ENCODE assay signal across 13 cellular contexts in genomic region chr13:61247149-61247936, GRCh38.
DNase-seq lines count a peak whose midpoint lies in the region; ATAC-seq, FAIRE-seq and TF ChIP-seq lines count a peak whose summit lies in the region.
"Had no signal": no experiment of that assay in that cellular context is flagged by ENCODE, and none has a peak within 500 bp of the region (broad histone marks: within the 10 kb centered on the region; RNA-seq: fewer than 3 reads in every experiment).

No MANE protein-coding gene starts in this region.

- no peak overlapping the region for H3K27ac ChIP-seq in heart left ventricle
- H3K27ac ChIP-seq in thyroid gland = no peak overlapping the region
- H3K27ac ChIP-seq: body of pancreas had no signal

- no peak for TF ChIP-seq POLR2A in heart left ventricle (IDR thresholded peaks at IDR 0.05)
- TF ChIP-seq POLR2A in thyroid gland (IDR thresholded peaks at IDR 0.05) = no peak
- no peak for TF ChIP-seq POLR2A in GM12892 (IDR thresholded peaks at IDR 0.05; ENCODE audit: low read depth, low read length)

- no peak for FAIRE-seq in GM12892 (lab: Jason Lieb, UNC)
- FAIRE-seq: GM19239 had no signal

- TF ChIP-seq CTCF in heart left ventricle (IDR thresholded peaks at IDR 0.05) (no peak), thyroid gland (IDR thresholded peaks at IDR 0.05) (no peak)

- H3K36me3 ChIP-seq in heart left ventricle = no peaks in the 10 kb centered on the region
- no peaks in the 10 kb centered on the region for H3K36me3 ChIP-seq in thyroid gland

- no peaks in the 10 kb centered on the region for H3K4me1 ChIP-seq in heart left ventricle
- H3K4me1 ChIP-seq in thyroid gland = no peaks in the 10 kb centered on the region
- H3K4me1 ChIP-seq: body of pancreas had no signal

- ATAC-seq in Right ventricle myocardium inferior (no peak), heart left ventricle (no peak), HG02840 (IDR thresholded peaks at IDR 0.05; ENCODE audit: low FRiP score, unreplicated experiment) (peak; percentile 84), HG03571 (IDR thresholded peaks at IDR 0.05; ENCODE audit: unreplicated experiment) (peak; percentile 61)
- ATAC-seq in activated CD4-positive, CD25-positive, alpha-beta regulatory T cell treated with anti-CD3 and anti-CD28 coated beads, Interleukin-2, amount 50 U/mL, for 24 hours = no peak
- ATAC-seq: body of pancreas had no signal

- 76 to 87% (median 80%) methylated on average over 6 of the region's 6 CpGs for WGBS in heart left ventricle, 4 donors
- 67 to 85% methylated on average over 6 of the region's 6 CpGs for WGBS in thyroid gland, 2 donors

- H3K9me3 ChIP-seq in heart left ventricle (peaks cover 0 to 17% (median 0%) of the 10 kb centered on the region in 12 donors), thyroid gland (no peaks in the 10 kb centered on the region)
- H3K9me3 ChIP-seq: body of pancreas had no signal

- H3K4me3 ChIP-seq in heart left ventricle = no peak overlapping the region
- no peak overlapping the region for H3K4me3 ChIP-seq in thyroid gland (replicated peaks in 1 of 3)
- H3K4me3 ChIP-seq: body of pancreas had no signal

- DNase-seq in Right ventricle myocardium inferior (ENCODE audit: missing footprints) = peak; percentile 40
- no peak for DNase-seq in heart left ventricle
- no peak for DNase-seq in thyroid gland
- no peak for DNase-seq in stimulated activated CD4-positive, alpha-beta T cell treated with anti-CD3 and anti-CD28 coated beads, Interleukin-4, amount 100 ng/mL, for 24 hours
- DNase-seq in GM12892 (ENCODE audit: insufficient read length) = no peak
- DNase-seq: body of pancreas, DMS79, NCI-H1694, OCI-M1 had no signal

- H3K27me3 ChIP-seq in heart left ventricle (no peaks in the 10 kb centered on the region), thyroid gland (no peaks in the 10 kb centered on the region)
- H3K27me3 ChIP-seq: body of pancreas had no signal

- intact Hi-C loops in Right ventricle myocardium inferior (cut with DNase I) (no loop called here), heart left ventricle (cut with DNase I) (no loop called here), thyroid gland (cut with DNase I) (no loop called here)

Comparison
In these comparisons a context has a peak if more than half of its experiments do, and no peak if none do; other contexts are left out.
1. ATAC-seq: peak in HG02840 (single experiment) and HG03571 (single experiment); none in Right ventricle myocardium inferior (single experiment), heart left ventricle (0 of 4) and activated CD4-positive, CD25-positive, alpha-beta regulatory T cell treated with anti-CD3 and anti-CD28 coated beads, Interleukin-2, amount 50 U/mL, for 24 hours (0 of 2).